In the genomic region with DNA sequence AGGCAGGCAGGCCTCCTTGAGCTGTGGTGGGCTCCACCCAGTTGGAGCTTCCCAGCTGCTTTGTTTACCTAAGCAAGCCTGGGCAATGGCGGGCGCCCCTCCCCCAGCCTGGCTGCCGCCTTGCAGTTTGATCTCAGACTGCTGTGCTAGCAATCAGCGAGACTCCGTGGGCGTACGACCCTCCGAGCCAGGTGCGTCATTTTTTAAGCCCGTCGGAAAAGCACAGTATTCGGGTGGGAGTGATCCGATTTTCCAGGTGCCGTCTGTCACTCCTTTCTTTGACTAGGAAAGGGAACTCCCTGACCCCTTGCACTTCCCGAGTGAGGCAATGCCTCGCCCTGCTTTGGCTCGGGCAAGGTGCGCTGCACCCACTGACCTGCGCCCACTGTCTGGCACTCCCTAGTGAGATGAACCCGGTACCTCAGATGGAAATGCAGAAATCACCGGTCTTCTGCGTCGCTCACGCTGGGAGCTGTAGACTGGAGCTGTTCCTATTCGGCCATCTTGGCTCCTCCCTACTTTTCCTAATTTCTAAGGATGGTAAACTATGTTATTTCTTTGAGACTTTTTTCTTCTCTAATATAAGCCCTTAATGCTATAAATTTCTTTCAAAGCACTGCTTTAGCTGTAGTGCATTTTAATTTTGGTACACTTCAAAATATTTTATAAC, we compare ENCODE assay signal across 1 cellular context.
A peak's percentile ranks its signal among the peaks of the same experiment; 100 is the strongest.
TF ChIP-seq lines count a peak whose summit lies in the region.

No MANE protein-coding gene starts in this region.

TF ChIP-seq in HEK293, 187 proteins besides CTCF, POLR2A, EP300 and RAD21:
- peak; percentile 70 for TF ChIP-seq ZNF692 (tag by site-specific recombination; IDR thresholded peaks at IDR 0.05)
- TF ChIP-seq YY2 (tag by site-specific recombination; IDR thresholded peaks at IDR 0.05), result peak; percentile 68; the same call in 1 of the 2 replicates
- TF ChIP-seq ZNF335 (tag by site-specific recombination; conservative IDR thresholded peaks at IDR 0.05), result peak; percentile 59
- TF ChIP-seq ZSCAN30 (tag by site-specific recombination; IDR thresholded peaks at IDR 0.05), result peak; percentile 53
- TF ChIP-seq EGR2 (tag by site-specific recombination; IDR thresholded peaks at IDR 0.05; ENCODE audit: low read depth), result peak; percentile 71
- TF ChIP-seq ZEB2 (tag by site-specific recombination; IDR thresholded peaks at IDR 0.05), result 0 out of 2 replicates have a peak, but pooled peaks have one; percentile 16
- peak; percentile 34; the same call in 1 of the 2 replicates for TF ChIP-seq PRDM10 (tag by site-specific recombination; IDR thresholded peaks at IDR 0.05)
- peak; percentile 60 for TF ChIP-seq YY1 (tag by site-specific recombination; IDR thresholded peaks at IDR 0.05)
- peak; percentile 47 for TF ChIP-seq ZXDB (tag by site-specific recombination; IDR thresholded peaks at IDR 0.05)
- TF ChIP-seq GLIS2 (tag by site-specific recombination; IDR thresholded peaks at IDR 0.05), result 0 out of 2 replicates have a peak, but pooled peaks have one; percentile 14
- peak; percentile 43; the same call in 1 of the 2 replicates for TF ChIP-seq ZNF394 (tag by site-specific recombination; IDR thresholded peaks at IDR 0.05; ENCODE audit: borderline replicate concordance)
- peak; percentile 42; the same call in 1 of the 2 replicates for TF ChIP-seq ZBTB8A (tag by site-specific recombination; IDR thresholded peaks at IDR 0.05)
- peak; percentile 81 for TF ChIP-seq ZFHX2 (tag by site-specific recombination; conservative IDR thresholded peaks at IDR 0.05)
- TF ChIP-seq, protein P1, sequence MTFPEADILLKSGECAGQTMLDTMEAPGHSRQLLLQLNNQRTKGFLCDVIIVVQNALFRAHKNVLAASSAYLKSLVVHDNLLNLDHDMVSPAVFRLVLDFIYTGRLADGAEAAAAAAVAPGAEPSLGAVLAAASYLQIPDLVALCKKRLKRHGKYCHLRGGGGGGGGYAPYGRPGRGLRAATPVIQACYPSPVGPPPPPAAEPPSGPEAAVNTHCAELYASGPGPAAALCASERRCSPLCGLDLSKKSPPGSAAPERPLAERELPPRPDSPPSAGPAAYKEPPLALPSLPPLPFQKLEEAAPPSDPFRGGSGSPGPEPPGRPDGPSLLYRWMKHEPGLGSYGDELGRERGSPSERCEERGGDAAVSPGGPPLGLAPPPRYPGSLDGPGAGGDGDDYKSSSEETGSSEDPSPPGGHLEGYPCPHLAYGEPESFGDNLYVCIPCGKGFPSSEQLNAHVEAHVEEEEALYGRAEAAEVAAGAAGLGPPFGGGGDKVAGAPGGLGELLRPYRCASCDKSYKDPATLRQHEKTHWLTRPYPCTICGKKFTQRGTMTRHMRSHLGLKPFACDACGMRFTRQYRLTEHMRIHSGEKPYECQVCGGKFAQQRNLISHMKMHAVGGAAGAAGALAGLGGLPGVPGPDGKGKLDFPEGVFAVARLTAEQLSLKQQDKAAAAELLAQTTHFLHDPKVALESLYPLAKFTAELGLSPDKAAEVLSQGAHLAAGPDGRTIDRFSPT (tag by site-specific recombination; IDR thresholded peaks at IDR 0.05), result 0 out of 2 replicates have a peak, but pooled peaks have one; percentile 27
- TF ChIP-seq WT1 (tag by site-specific recombination; IDR thresholded peaks at IDR 0.05), result 0 out of 2 replicates have a peak, but pooled peaks have one; percentile 11
- peak; percentile 45; the same call in 1 of the 2 replicates for TF ChIP-seq SP7 (tag by site-specific recombination; IDR thresholded peaks at IDR 0.05)
- 0 out of 2 replicates have a peak, but pooled peaks have one; percentile 45 for TF ChIP-seq ZNF626 (tag by site-specific recombination; IDR thresholded peaks at IDR 0.05)
- TF ChIP-seq ZNF366 (tag by site-specific recombination; conservative IDR thresholded peaks at IDR 0.05), result peak; percentile 60; the same call in 1 of the 2 replicates
- TF ChIP-seq KLF17 (tag by site-specific recombination; IDR thresholded peaks at IDR 0.05), result peak; percentile 60; the same call in 1 of the 2 replicates
- peak; percentile 65 for TF ChIP-seq PRDM1 (tag by site-specific recombination; IDR thresholded peaks at IDR 0.05)
- 0 out of 2 replicates have a peak, but pooled peaks have one; percentile 27 for TF ChIP-seq KLF9 (tag by site-specific recombination; IDR thresholded peaks at IDR 0.05; ENCODE audit: low read depth)
- TF ChIP-seq ZNF341 (tag by site-specific recombination; IDR thresholded peaks at IDR 0.05; ENCODE audit: low read depth), result peak; percentile 83
- TF ChIP-seq ZFP69B (tag by site-specific recombination; IDR thresholded peaks at IDR 0.05), result peak; percentile 81; the same call in 1 of the 2 replicates
- peak; percentile 77 for TF ChIP-seq ZBTB48 (tag by site-specific recombination; IDR thresholded peaks at IDR 0.05)
- TF ChIP-seq SP3 (tag by site-specific recombination; IDR thresholded peaks at IDR 0.05), result peak; percentile 37; the same call in 1 of the 2 replicates
- TF ChIP-seq ZBTB20 (tag by site-specific recombination; IDR thresholded peaks at IDR 0.05), result peak; percentile 36; the same call in 1 of the 2 replicates
- peak; percentile 60 for TF ChIP-seq KLF1 (tag by site-specific recombination; IDR thresholded peaks at IDR 0.05)
- TF ChIP-seq ZBTB17 (tag by site-specific recombination; IDR thresholded peaks at IDR 0.05), result peak; percentile 49
- TF ChIP-seq ZNF501 (tag by site-specific recombination; IDR thresholded peaks at IDR 0.05), result peak; percentile 35; the same call in 1 of the 2 replicates
- TF ChIP-seq KLF7 (tag by site-specific recombination; IDR thresholded peaks at IDR 0.05; ENCODE audit: borderline replicate concordance), result 0 out of 2 replicates have a peak, but pooled peaks have one; percentile 25
- peak; percentile 87 for TF ChIP-seq IKZF3 (tag by site-specific recombination; IDR thresholded peaks at IDR 0.05)
